8 cellular contexts compared by ENCODE assay signal in genomic region chr12:89863968-89864367, GRCh38.
DNase-seq lines count a peak whose midpoint lies in the region; ATAC-seq, FAIRE-seq and TF ChIP-seq lines count a peak whose summit lies in the region.

No MANE protein-coding gene starts in this region.

- no peaks in the 10 kb centered on the region for H3K9me3 ChIP-seq in heart right ventricle
- H3K9me3 ChIP-seq in esophagus squamous epithelium, result no peaks in the 10 kb centered on the region
- H3K9me3 ChIP-seq in gastrocnemius medialis, result no peaks in the 10 kb centered on the region

- no peaks in the 10 kb centered on the region for H3K36me3 ChIP-seq in heart right ventricle
- H3K36me3 ChIP-seq in esophagus squamous epithelium, result no peaks in the 10 kb centered on the region
- H3K36me3 ChIP-seq in gastrocnemius medialis, result no peaks in the 10 kb centered on the region

- ATAC-seq in heart right ventricle (peak in 6 of 8 donors; percentile 35 to 74 (median 66)), Right ventricle myocardium inferior (no peak), gastrocnemius medialis (no peak)

- H3K27ac ChIP-seq in heart right ventricle, result peak overlapping the region in 6 of 10 donors; percentile 65 to 92 (median 72)
- H3K27ac ChIP-seq in esophagus squamous epithelium, result peak overlapping the region in 3 of 4 donors; percentile 0 to 72 (median 52)
- H3K27ac ChIP-seq in gastrocnemius medialis, result peak overlapping the region in 1 of 4 donors; percentile 46

- H3K4me3 ChIP-seq in heart right ventricle (no peak overlapping the region), esophagus squamous epithelium (no peak overlapping the region), gastrocnemius medialis (no peak overlapping the region)

- DNase-seq in heart right ventricle (no peak), Right ventricle myocardium inferior (ENCODE audit: missing footprints) (no peak), NCI-H2081 treated with DMSO at 0.1 percent for 48 hours (lab: John Stamatoyannopoulos, UW) (peak; percentile 16), esophagus squamous epithelium (lab: John Stamatoyannopoulos, UW) (no peak), NCI-H510A treated with DMSO at 0.1 percent for 48 hours (lab: John Stamatoyannopoulos, UW) (no peak), gastrocnemius medialis (no peak), HTR-8/SVneo (ENCODE audit: insufficient read length, low spot score) (no peak), GM13976 (ENCODE audit: low spot score) (no peak)

- H3K27me3 ChIP-seq in heart right ventricle, result peaks cover 0 to 5% (median 0%) of the 10 kb centered on the region in 7 donors
- H3K27me3 ChIP-seq in esophagus squamous epithelium, result no peaks in the 10 kb centered on the region
- no peaks in the 10 kb centered on the region for H3K27me3 ChIP-seq in gastrocnemius medialis

- no peak for TF ChIP-seq CTCF in heart right ventricle (IDR thresholded peaks at IDR 0.05)
- no peak for TF ChIP-seq CTCF in esophagus squamous epithelium (IDR thresholded peaks at IDR 0.05)
- no peak for TF ChIP-seq CTCF in gastrocnemius medialis (IDR thresholded peaks at IDR 0.05 in 4 of 5, conservative IDR thresholded peaks at IDR 0.05 in 1 of 5)
- TF ChIP-seq CTCF in GM13976 (IDR thresholded peaks at IDR 0.05; ENCODE audit: borderline replicate concordance, control extremely low read depth, extremely low read depth, insufficient read depth, missing control alignments), result no peak

- TF ChIP-seq POLR2A in esophagus squamous epithelium (IDR thresholded peaks at IDR 0.05) (no peak), gastrocnemius medialis (IDR thresholded peaks at IDR 0.05) (no peak)

- FAIRE-seq in HTR-8/SVneo (lab: Jason Lieb, UNC), result no peak

- in situ Hi-C loops in gastrocnemius medialis (cut with MboI; ENCODE audit: low sequenced_read_pairs in 4 of 4), result no loop called here
- in situ Hi-C loops in GM13976 (cut with MboI; ENCODE audit: low sequenced_read_pairs, unreplicated experiment), result loop anchor here (5.0 kb wide), 1 partner anchor 152 kb away; no protein-coding TSS in a partner anchor

- intact Hi-C loops in heart right ventricle (cut with DNase I) (loop anchor here in 1 of 10 donors (10.0 kb wide), 1 partner anchor 149 kb away; no protein-coding TSS in a partner anchor), Right ventricle myocardium inferior (cut with DNase I) (no loop called here), esophagus squamous epithelium (cut with DNase I) (no loop called here), gastrocnemius medialis (cut with DNase I; ENCODE audit: low total_unique reads) (no loop called here)

- H3K4me1 ChIP-seq in heart right ventricle, result peaks cover 0 to 47% (median 9%) of the 10 kb centered on the region in 9 donors
- H3K4me1 ChIP-seq in esophagus squamous epithelium, result peaks cover 0 to 3% (median 0%) of the 10 kb centered on the region in 3 donors
- peaks cover 0 to 10% of the 10 kb centered on the region in 2 donors for H3K4me1 ChIP-seq in gastrocnemius medialis

Comparison
In these comparisons a context has a peak if more than half of its experiments do, and no peak if none do; other contexts are left out.
1. ATAC-seq: peak in heart right ventricle (6 of 8); none in Right ventricle myocardium inferior (single experiment) and gastrocnemius medialis (0 of 2).